Comparison of ENCODE assay signal across 15 cellular contexts in genomic region chr6:116876107-116876506, GRCh38. TPM values are rescaled to one million over a fixed set of nuclear protein-coding genes. Genes with fewer than 3 reads are reported as not detected.
A peak's percentile ranks its signal among the peaks of the same experiment; 100 is the strongest.
DNase-seq lines count a peak whose midpoint lies in the region; ATAC-seq, FAIRE-seq and TF ChIP-seq lines count a peak whose summit lies in the region.
"Had no signal": no experiment of that assay in that cellular context is flagged by ENCODE, and none has a peak within 500 bp of the region (broad histone marks: within the 10 kb centered on the region; RNA-seq: fewer than 3 reads in every experiment).

No MANE protein-coding gene starts in this region.

- no peak for FAIRE-seq in A549 (lab: Jason Lieb, UNC)
- FAIRE-seq in H1 (lab: Jason Lieb, UNC) = no peak

- H3K23me2 ChIP-seq in H9 (ENCODE audit: insufficient read length, low read depth, low read length, poor library complexity, severe bottlenecking) = peaks cover 12% of the 10 kb centered on the region
- peaks cover 8% of the 10 kb centered on the region; the same call in 1 of the 2 replicates for H3K23me2 ChIP-seq in H1 (ENCODE audit: low read depth, low read length)

- H2AK5ac ChIP-seq in H9 (ENCODE audit: insufficient read length, low read length) = no peak overlapping the region
- H2AK5ac ChIP-seq in H1 (ENCODE audit: low read depth, low read length) = no peak overlapping the region

- H2BK20ac ChIP-seq in H9 (ENCODE audit: low read depth, low read length, poor library complexity, severe bottlenecking) (no peak overlapping the region), H1 (ENCODE audit: low read length) (no peak overlapping the region)

- CTCF ChIA-PET in A549 (lab: Yijun Ruan, JAX) (interaction anchor here (0.6 kb wide), 1 partner anchor 405 kb away, joined by 3 read pairs; no protein-coding TSS in a partner anchor), H1 (lab: Charles Lee; ENCODE audit: partially characterized antibody) (interaction anchor here (1.0 kb wide), 1 partner anchor 64 kb away, joined by 3 read pairs; no protein-coding TSS in a partner anchor)

- TF ChIP-seq CTCF in A549 (IDR thresholded peaks at IDR 0.05) (no peak), H9 (conservative IDR thresholded peaks at IDR 0.05) (no peak), H1 (IDR thresholded peaks at IDR 0.05; ENCODE audit: control extremely low read depth in 1 of 3, insufficient read depth in 1 of 3, low read depth in 1 of 3, low read length in 3 of 3) (no peak), nephron (IDR thresholded peaks at IDR 0.05; ENCODE audit: unreplicated experiment in 3 of 3) (no peak)

- no peak overlapping the region for H4K5ac ChIP-seq in H9 (ENCODE audit: insufficient read length, low read depth, low read length)
- H4K5ac ChIP-seq in H1 (ENCODE audit: insufficient read length, low read depth, low read length) = no peak overlapping the region

- H3K4me1 ChIP-seq in A549 (no peaks in the 10 kb centered on the region; the same call in 2 of the 3 replicates), H9 (ENCODE audit: insufficient read depth, low read length) (no peaks in the 10 kb centered on the region), H1 (replicated peaks in 1 of 4; ENCODE audit: control insufficient read depth in 3 of 4, insufficient read depth in 4 of 4, low read length in 3 of 4) (peaks cover 0 to 5% (median 0%) of the 10 kb centered on the region in 4 experiments; a peak in 1 of 7 replicates)
- H3K4me1 ChIP-seq: upper lobe of right lung had no signal

- H3K9me3 ChIP-seq in A549 (no peaks in the 10 kb centered on the region), H9 (ENCODE audit: control insufficient read depth, low read depth, low read length) (no peaks in the 10 kb centered on the region), H1 (ENCODE audit: insufficient read depth in 2 of 2, low read depth in 1 of 2, low read length in 1 of 2) (peaks cover 0 to 4% of the 10 kb centered on the region in 2 experiments; a peak in 1 of 4 replicates)
- H3K9me3 ChIP-seq: mucosa of descending colon, upper lobe of right lung had no signal

- H3K79me2 ChIP-seq in H9 (ENCODE audit: insufficient read depth, low read length) (no peaks in the 10 kb centered on the region), H1 (ENCODE audit: control insufficient read depth in 1 of 2, insufficient read depth in 2 of 2, low read length in 2 of 2) (no peaks in the 10 kb centered on the region)

- H3K4me3 ChIP-seq in A549 (no peak overlapping the region; the same call in 2 of the 3 replicates), H1 (ENCODE audit: extremely low read depth in 1 of 4, insufficient read depth in 2 of 4, low read depth in 3 of 4, low read length in 4 of 4) (peak overlapping the region; percentile 71 to 96 (median 79); a peak in 7 of 8 replicates)
- H3K4me3 ChIP-seq: mucosa of descending colon had no signal

- H3K9ac ChIP-seq in H9 (ENCODE audit: extremely low read depth, insufficient read length, low read length) (no peak overlapping the region), H1 (replicated peaks in 1 of 4; ENCODE audit: extremely low read depth in 1 of 4, low read depth in 3 of 4, low read length in 3 of 4) (no peak overlapping the region; a peak in 1 of 7 replicates)

- H3K27me3 Mint-ChIP-seq in H9 (ENCODE audit: low read depth) = peaks cover 51% of the 10 kb centered on the region
- peaks cover 76% of the 10 kb centered on the region for H3K27me3 Mint-ChIP-seq in nephron (ENCODE audit: low read depth)

- H2BK5ac ChIP-seq in H9 (ENCODE audit: insufficient read length, low read length) = no peak overlapping the region
- H2BK5ac ChIP-seq in H1 (ENCODE audit: low read depth, low read length) = no peak overlapping the region

- H3K79me1 ChIP-seq in H9 (ENCODE audit: insufficient read depth, low read depth, low read length, poor library complexity, severe bottlenecking) = no peaks in the 10 kb centered on the region
- H3K79me1 ChIP-seq in H1 (ENCODE audit: low read depth, low read length) = no peaks in the 10 kb centered on the region

- TF ChIP-seq RAD21 in A549 (conservative IDR thresholded peaks at IDR 0.05 in 1 of 2, IDR thresholded peaks at IDR 0.05 in 1 of 2) (no peak), H1 (IDR thresholded peaks at IDR 0.05 in 1 of 2, conservative IDR thresholded peaks at IDR 0.05 in 1 of 2; ENCODE audit: low read depth in 2 of 2, low read length in 2 of 2) (no peak)

- WGBS in A549 (ENCODE audit: missing lambda C conversion rate) = 73% methylated on average over 8 of the region's 8 CpGs
- WGBS in H9 (ENCODE audit: extremely low coverage, insufficient read length, low lambda C conversion rate) = no CpG with 5 or more reads among the region's 8 CpGs
- 30% methylated on average over 8 of the region's 8 CpGs; no CpG with 5 or more reads in 1 of the 2 experiments for WGBS in H1 (ENCODE audit: extremely low coverage in 1 of 2, insufficient coverage in 1 of 2, insufficient read length in 1 of 2, insufficient replicate concordance in 2 of 2, low coverage in 1 of 2, low lambda C conversion rate in 2 of 2, missing lambda C conversion rate in 1 of 2), 2 experiments

- no peak for TF ChIP-seq POLR2A in A549 (IDR thresholded peaks at IDR 0.05; ENCODE audit: low read length)
- no peak for TF ChIP-seq POLR2A in H1 (IDR thresholded peaks at IDR 0.05; ENCODE audit: control extremely low read depth in 1 of 2, low read depth in 2 of 2, low read length in 2 of 2)

- H3K36me3 ChIP-seq in H1 (ENCODE audit: control insufficient read depth in 2 of 4, insufficient read depth in 4 of 4, low read length in 3 of 4) = no peaks in the 10 kb centered on the region
- H3K36me3 ChIP-seq: upper lobe of right lung had no signal

- H3K27ac Mint-ChIP-seq in H9 (no peak overlapping the region), nephron (no peak overlapping the region)
- H3K27ac Mint-ChIP-seq: T-cell had no signal

- H3K36me3 Mint-ChIP-seq in H9 (ENCODE audit: insufficient read depth in 1 of 3, low read depth in 3 of 3) = peaks cover 0 to 5% (median 3%) of the 10 kb centered on the region in 3 experiments; a peak in 4 of 7 replicates
- no peaks in the 10 kb centered on the region for H3K36me3 Mint-ChIP-seq in nephron (ENCODE audit: low read depth)
- H3K36me3 Mint-ChIP-seq: T-cell had no signal

- peaks cover 14% of the 10 kb centered on the region for H3K27me3 ChIP-seq in H9 (ENCODE audit: insufficient read depth, low read length)
- H3K27me3 ChIP-seq in H1 (replicated peaks in 1 of 4; ENCODE audit: control insufficient read depth in 3 of 4, extremely low read depth in 1 of 4, insufficient read depth in 3 of 4, low read length in 3 of 4) = peaks cover 12 to 41% (median 29%) of the 10 kb centered on the region in 4 experiments

- H3K27ac ChIP-seq in A549 = no peak overlapping the region
- H3K27ac ChIP-seq in H9 (ENCODE audit: insufficient read length, low read depth, low read length) = no peak overlapping the region
- H3K27ac ChIP-seq in H1 (ENCODE audit: low read depth, low read length) = no peak overlapping the region
- H3K27ac ChIP-seq: upper lobe of right lung had no signal

- POLR2A ChIA-PET in A549 (lab: Yijun Ruan, JAX) = no interaction called here
- POLR2A ChIA-PET in H1 (lab: Charles Lee; ENCODE audit: partially characterized antibody) = interaction anchor here (0.6 kb wide), 1 partner anchor 598 kb away, joined by 3 read pairs; no protein-coding TSS in a partner anchor

- no peak overlapping the region for H3K4ac ChIP-seq in H9 (ENCODE audit: low read depth, low read length)
- no peak overlapping the region for H3K4ac ChIP-seq in H1 (replicated peaks; ENCODE audit: insufficient read length, low read depth, low read length)

- no peak overlapping the region for H3K18ac ChIP-seq in H9 (ENCODE audit: insufficient read length, low read depth, low read length)
- H3K18ac ChIP-seq in H1 (ENCODE audit: extremely low read depth, low read length) = no peak overlapping the region

- H3K9me3 Mint-ChIP-seq in H9 = peaks cover 9 to 11% of the 10 kb centered on the region in 2 experiments
- peaks cover 3% of the 10 kb centered on the region for H3K9me3 Mint-ChIP-seq in nephron

- no peak overlapping the region for H3T11ph ChIP-seq in H9 (ENCODE audit: low read length)

- DNase-seq in A549 (ENCODE audit: low read depth in 1 of 2, low spot score in 1 of 2) = no peak
- no peak for DNase-seq in H9
- DNase-seq in H1 (ENCODE audit: low read depth in 1 of 2, low spot score in 2 of 2) = no peak
- DNase-seq in NCI-H748 treated with DMSO at 0.1 percent for 48 hours (lab: John Stamatoyannopoulos, UW) = no peak
- DNase-seq: activated CD8-positive, alpha-beta memory T cell treated with anti-CD3 and anti-CD28 coated beads, Interleukin-2, amount 50 U/mL, for 48 hours; mucosa of descending colon; NCI-H510A; stimulated activated CD8-positive, alpha-beta memory T cell treated with anti-CD3 and anti-CD28 coated beads, Interleukin-4, amount 100 ng/mL, for 48 hours; T-cell; upper lobe of right lung had no signal

- H3K4me2 ChIP-seq in A549 (peak overlapping the region; percentile 89; the same call in 1 of the 3 replicates), H9 (ENCODE audit: insufficient read depth, insufficient read length, low read length) (peak overlapping the region; percentile 50), H1 (ENCODE audit: insufficient read depth in 1 of 2, low read depth in 2 of 2, low read length in 2 of 2) (peak overlapping the region; percentile 99 to 100)

- H4K8ac ChIP-seq in H9 (replicated peaks; ENCODE audit: insufficient read length, low read depth, low read length) (no peak overlapping the region), H1 (ENCODE audit: extremely low read depth, insufficient read depth, low read length) (no peak overlapping the region)

- no peak overlapping the region for H3K14ac ChIP-seq in H9 (ENCODE audit: insufficient read depth, low read length)
- no peak overlapping the region for H3K14ac ChIP-seq in H1 (ENCODE audit: insufficient read length)

- no peak overlapping the region for H3K23ac ChIP-seq in H9 (ENCODE audit: insufficient read length, low read depth, low read length)
- H3K23ac ChIP-seq in H1 (ENCODE audit: insufficient read length) = no peak overlapping the region

- H4K91ac ChIP-seq in H9 (ENCODE audit: insufficient read length, low read depth, low read length) (no peak overlapping the region), H1 (replicated peaks; ENCODE audit: insufficient read length, low read length) (no peak overlapping the region)

- H4K20me1 ChIP-seq in H9 (ENCODE audit: control insufficient read depth, insufficient read depth, insufficient read length) (no peaks in the 10 kb centered on the region), H1 (replicated peaks in 1 of 2; ENCODE audit: control insufficient read depth in 1 of 2, insufficient read depth in 2 of 2, low read length in 2 of 2) (peaks cover 0 to 2% of the 10 kb centered on the region in 2 experiments)

- H2AFZ ChIP-seq in H9 (ENCODE audit: low read length) (no peak overlapping the region), H1 (ENCODE audit: low read length) (peak overlapping the region; percentile 48)

- H3K56ac ChIP-seq in H9 (ENCODE audit: insufficient read length, low read depth, low read length) (no peak overlapping the region), H1 (replicated peaks; ENCODE audit: insufficient read length, low read depth, low read length) (no peak overlapping the region)

- H2BK120ac ChIP-seq in H9 (ENCODE audit: low read depth, low read length, poor library complexity, severe bottlenecking) = no peak overlapping the region
- H2BK120ac ChIP-seq in H1 (replicated peaks; ENCODE audit: low read depth, low read length) = no peak overlapping the region

- TF ChIP-seq EP300 in A549 (IDR thresholded peaks at IDR 0.05) (no peak), H1 (IDR thresholded peaks at IDR 0.05; ENCODE audit: borderline replicate concordance in 1 of 2, low read depth in 2 of 2, low read length in 2 of 2) (no peak)

- H2BK12ac ChIP-seq in H9 (ENCODE audit: insufficient read length, low read depth, low read length) (no peak overlapping the region), H1 (ENCODE audit: low read depth, low read length) (no peak overlapping the region)

- H3K4me3 Mint-ChIP-seq in H9 (peak overlapping the region; percentile 81 to 94), nephron (peak overlapping the region; percentile 52 to 86 (median 85))

- H2BK15ac ChIP-seq in H9 (ENCODE audit: low read depth, low read length) (no peak overlapping the region), H1 (ENCODE audit: low read length) (no peak overlapping the region)

- H3K4me1 Mint-ChIP-seq in H9 (peaks cover 9 to 12% of the 10 kb centered on the region in 2 experiments), nephron (peaks cover 15% of the 10 kb centered on the region)

- ATAC-seq in A549 (no peak; a peak in 1 of 6 replicates), GM18520 (IDR thresholded peaks at IDR 0.05; ENCODE audit: unreplicated experiment) (no peak), GM21423 (IDR thresholded peaks at IDR 0.05; ENCODE audit: unreplicated experiment) (no peak), GM21737 (IDR thresholded peaks at IDR 0.05; ENCODE audit: unreplicated experiment) (no peak)
- ATAC-seq: T-cell had no signal

RNA-seq across cellular contexts. Expression of gene RFX6, which starts 0.9 kb away (rescaled TPM):
- polyA plus RNA-seq in A549 (2011; rRNA removed) = not detected in 2 replicates
- not detected in 2 replicates for polyA plus RNA-seq in A549 (2012; cell fraction: cytosol; rRNA removed)
- not detected in 2 replicates for polyA plus RNA-seq in A549 (2012; cell fraction: nucleus; rRNA removed)
- polyA plus RNA-seq in A549 (2017; fragmentation: RNase III; extraction: RNeasy Plus Mini Kit Qiagen cat#74134 plus additional on column Dnase treatment) = not detected in 3 replicates
- not detected in 2 replicates for polyA minus RNA-seq in A549 (2011; rRNA and poly(A)+ RNA removed)
- total RNA-seq in H9 (2021) = not detected in 2 replicates
- total RNA-seq in H1 (2021; fragmentation: NEBNext Ultra II Directional; extraction: Animal tissue kit (Norgen Biotek cat#: 25700)) = not detected in 2 replicates
- not detected in 2 replicates for polyA plus RNA-seq in H1 (2011; rRNA removed)
- polyA plus RNA-seq in H1 (2011; cell fraction: cytosol; rRNA removed) = not detected
- polyA plus RNA-seq in H1 (2011; cell fraction: nucleus; rRNA removed) = not detected
- polyA plus RNA-seq in H1 (2012, experiment 1 of 2) = not detected in 4 replicates
- polyA plus RNA-seq in H1 (2012, experiment 2 of 2) = not detected
- polyA plus RNA-seq in H1 (2013, experiment 1 of 2) = 0.02 TPM
- polyA plus RNA-seq in H1 (2013, experiment 2 of 2) = 0.02 TPM
- 0.07 and 0.09 TPM in 2 replicates for polyA minus RNA-seq in H1 (2011; rRNA and poly(A)+ RNA removed)
- not detected for polyA minus RNA-seq in H1 (2011; cell fraction: cytosol; rRNA and poly(A)+ RNA removed)
- polyA minus RNA-seq in H1 (2011; cell fraction: nucleus; rRNA and poly(A)+ RNA removed) = not detected
- total RNA-seq: RPMI7951, T-cell, upper lobe of right lung had no signal

RNA-seq across cellular contexts. Expression of gene GPRC6A, which starts 47.2 kb away (rescaled TPM):
- polyA plus RNA-seq in A549 (2011; rRNA removed) = not detected in 2 replicates
- polyA plus RNA-seq in A549 (2012; cell fraction: cytosol; rRNA removed) = not detected in 2 replicates
- polyA plus RNA-seq in A549 (2012; cell fraction: nucleus; rRNA removed) = not detected in 2 replicates
- polyA plus RNA-seq in A549 (2017; fragmentation: RNase III; extraction: RNeasy Plus Mini Kit Qiagen cat#74134 plus additional on column Dnase treatment) = not detected in 3 replicates
- polyA minus RNA-seq in A549 (2011; rRNA and poly(A)+ RNA removed) = not detected in 2 replicates
- total RNA-seq in H9 (2021) = not detected in 2 replicates
- total RNA-seq in H1 (2021; fragmentation: NEBNext Ultra II Directional; extraction: Animal tissue kit (Norgen Biotek cat#: 25700)) = 0.22 TPM in 1 of 2 replicates, not detected in the other
- polyA plus RNA-seq in H1 (2011; rRNA removed) = 0.06 and 0.09 TPM in 2 replicates
- 0.08 TPM for polyA plus RNA-seq in H1 (2011; cell fraction: cytosol; rRNA removed)
- 0.04 TPM for polyA plus RNA-seq in H1 (2011; cell fraction: nucleus; rRNA removed)
- polyA plus RNA-seq in H1 (2012, experiment 1 of 2) = 0.11 TPM in 1 of 4 replicates, not detected in the others
- polyA plus RNA-seq in H1 (2012, experiment 2 of 2) = 0.08 TPM
- 0.20 TPM for polyA plus RNA-seq in H1 (2013, experiment 1 of 2)
- 0.18 TPM for polyA plus RNA-seq in H1 (2013, experiment 2 of 2)
- polyA minus RNA-seq in H1 (2011; rRNA and poly(A)+ RNA removed) = not detected in 2 replicates
- not detected for polyA minus RNA-seq in H1 (2011; cell fraction: cytosol; rRNA and poly(A)+ RNA removed)
- polyA minus RNA-seq in H1 (2011; cell fraction: nucleus; rRNA and poly(A)+ RNA removed) = not detected
- total RNA-seq: RPMI7951, T-cell, upper lobe of right lung had no signal
